In the genomic region with DNA sequence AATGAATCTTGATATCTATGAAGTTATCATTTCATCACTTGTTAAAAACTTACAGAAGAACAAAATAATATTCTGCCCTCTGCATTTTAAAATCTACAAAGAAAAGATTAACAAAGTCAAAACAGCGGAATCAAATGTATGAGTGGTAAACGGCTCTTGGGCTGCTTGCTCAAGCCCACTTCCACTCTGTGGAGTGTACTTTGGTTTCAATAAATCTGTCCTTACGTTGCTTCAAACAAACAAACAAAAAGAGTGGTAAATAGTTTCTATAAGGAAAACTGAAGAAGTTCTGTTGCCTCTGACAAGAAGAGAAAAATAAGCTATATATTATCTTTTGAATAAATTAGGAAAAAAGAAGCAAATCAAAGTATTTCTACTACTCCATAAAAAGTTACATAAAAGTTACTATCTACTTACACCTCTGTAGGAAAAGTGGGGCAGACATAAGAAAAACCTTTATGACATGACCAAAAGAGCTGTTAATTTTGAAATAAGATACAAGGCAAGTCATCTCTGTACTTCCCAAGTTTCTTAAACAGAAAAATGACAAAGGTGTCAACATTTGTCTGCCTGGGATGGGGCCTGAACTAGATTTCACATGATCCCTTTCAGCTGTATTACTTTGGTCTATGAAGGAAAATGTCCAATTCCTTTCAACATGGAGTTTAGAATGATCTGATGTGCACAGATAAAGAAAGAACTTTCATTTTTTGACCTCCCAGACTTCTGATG, we compare ENCODE assay signal across 18 cellular contexts.
"Had no signal": no experiment of that assay in that cellular context is flagged by ENCODE, and none has a peak within 500 bp of the region (broad histone marks: within the 10 kb centered on the region; RNA-seq: fewer than 3 reads in every experiment).

No MANE protein-coding gene starts in this region.

- H3K27me3 Mint-ChIP-seq: naive B cell had no signal

- H3K4me3 ChIP-seq: cardiac muscle cell, hepatocyte, mucosa of descending colon, pancreas, SK-N-MC, smooth muscle cell, stomach, testis, upper lobe of left lung had no signal

- H3K4me1 ChIP-seq: stomach, testis, upper lobe of left lung had no signal

- H3K27ac ChIP-seq: cardiac muscle cell, hepatocyte, pancreas, SK-N-MC, stomach, testis, upper lobe of left lung had no signal

- H3K9me3 ChIP-seq: mucosa of descending colon, pancreas, stomach, testis, upper lobe of left lung had no signal

- H2AFZ ChIP-seq: hepatocyte had no signal

- H3K4me3 Mint-ChIP-seq: naive B cell had no signal

- ATAC-seq: mucosa of descending colon, pancreas, sciatic nerve had no signal

- H3K4me2 ChIP-seq: hepatocyte, smooth muscle cell had no signal

- DNase-seq: activated naive CD4-positive, alpha-beta T cell treated with anti-CD3 and anti-CD28 coated beads, Interleukin-2, amount 50 U/mL, for 16 hours; amygdala; foreskin fibroblast; mesenchymal stem cell; mucosa of descending colon; naive B cell; pancreas; SHP77; stimulated activated CD4-positive, alpha-beta T cell treated with anti-CD3 and anti-CD28 coated beads, Interleukin-4, amount 100 ng/mL, for 1 hour; stomach; T-helper 9 cell; testis; upper lobe of left lung had no signal

- H3K27me3 ChIP-seq: cardiac muscle cell, hepatocyte, pancreas, stomach, testis, upper lobe of left lung had no signal

- FAIRE-seq: pancreas had no signal

- H3K4me1 Mint-ChIP-seq: naive B cell had no signal

- H3K36me3 ChIP-seq: cardiac muscle cell had no signal
